ENCODE assay signal across 1 cellular context in the genomic region with DNA sequence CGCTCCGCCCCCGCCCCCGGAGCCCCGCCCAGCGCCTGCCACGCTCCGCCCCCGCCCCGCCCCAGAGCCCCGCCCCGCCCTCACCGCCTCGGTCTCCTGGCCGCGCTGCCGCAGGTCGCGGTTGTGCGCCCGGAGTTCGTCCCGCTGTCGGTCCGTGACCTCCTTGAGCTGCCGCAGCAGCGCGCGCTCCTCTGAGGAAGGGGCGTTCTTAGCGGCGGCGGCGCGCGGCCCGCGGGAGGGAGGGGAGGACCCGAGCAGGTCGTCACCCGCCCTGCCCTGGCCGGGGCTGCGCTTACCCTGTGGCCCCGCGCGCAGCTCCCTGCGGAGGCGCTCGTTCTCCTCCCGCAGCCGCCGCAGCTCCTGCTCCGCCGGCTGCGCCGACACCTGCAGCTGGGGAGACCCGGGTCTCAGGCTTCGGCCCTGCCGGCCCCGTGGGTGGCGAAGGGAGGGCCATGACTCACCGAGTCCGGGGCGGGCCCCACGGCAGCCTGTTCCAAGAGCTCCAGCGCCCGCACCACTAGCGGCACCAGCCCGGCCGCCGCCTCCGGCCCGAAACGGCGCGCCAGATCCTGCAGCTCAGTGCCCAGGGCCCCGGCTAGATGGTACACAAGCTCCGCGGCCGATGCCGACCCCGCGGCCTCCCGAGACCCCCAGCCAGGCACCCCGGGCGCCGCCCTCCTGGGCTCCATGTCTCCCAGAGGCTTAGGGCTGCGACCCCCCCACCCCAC.
TF ChIP-seq lines count a peak whose summit lies in the region.

No MANE protein-coding gene starts in this region.

TF ChIP-seq in HepG2, 621 proteins besides CTCF, POLR2A, EP300 and RAD21 (continued from another document and continues in another):
- TF ChIP-seq ZNF280D (CRISPR knock-in tag; IDR thresholded peaks at IDR 0.05), result no peak
- TF ChIP-seq TAF15 (IDR thresholded peaks at IDR 0.05; ENCODE audit: low read depth, low read length, poor library complexity, severe bottlenecking), result no peak
- TF ChIP-seq SOX5 (CRISPR knock-in tag; IDR thresholded peaks at IDR 0.05; ENCODE audit: borderline replicate concordance), result no peak
- TF ChIP-seq, protein P1, sequence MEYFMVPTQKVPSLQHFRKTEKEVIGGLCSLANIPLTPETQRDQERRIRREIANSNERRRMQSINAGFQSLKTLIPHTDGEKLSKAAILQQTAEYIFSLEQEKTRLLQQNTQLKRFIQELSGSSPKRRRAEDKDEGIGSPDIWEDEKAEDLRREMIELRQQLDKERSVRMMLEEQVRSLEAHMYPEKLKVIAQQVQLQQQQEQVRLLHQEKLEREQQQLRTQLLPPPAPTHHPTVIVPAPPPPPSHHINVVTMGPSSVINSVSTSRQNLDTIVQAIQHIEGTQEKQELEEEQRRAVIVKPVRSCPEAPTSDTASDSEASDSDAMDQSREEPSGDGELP (IDR thresholded peaks at IDR 0.05; ENCODE audit: borderline replicate concordance, low read depth), result no peak
- TF ChIP-seq GLI4 (CRISPR knock-in tag; IDR thresholded peaks at IDR 0.05; ENCODE audit: borderline replicate concordance), result peak; percentile 45; the same call in 1 of the 2 replicates
- TF ChIP-seq ZBTB1 (CRISPR knock-in tag; IDR thresholded peaks at IDR 0.05; ENCODE audit: borderline replicate concordance), result no peak
- TF ChIP-seq SCMH1 (CRISPR knock-in tag; IDR thresholded peaks at IDR 0.05; ENCODE audit: borderline replicate concordance), result no peak
- no peak for TF ChIP-seq FOXK1 (CRISPR knock-in tag; IDR thresholded peaks at IDR 0.05; ENCODE audit: borderline replicate concordance, low read depth)
- no peak for TF ChIP-seq REXO4 (CRISPR knock-in tag; IDR thresholded peaks at IDR 0.05; ENCODE audit: borderline replicate concordance)
- TF ChIP-seq YEATS2 (CRISPR knock-in tag; IDR thresholded peaks at IDR 0.05; ENCODE audit: borderline replicate concordance), result no peak
- no peak for TF ChIP-seq SMAD9 (CRISPR knock-in tag; IDR thresholded peaks at IDR 0.05)
- TF ChIP-seq, protein P2, sequence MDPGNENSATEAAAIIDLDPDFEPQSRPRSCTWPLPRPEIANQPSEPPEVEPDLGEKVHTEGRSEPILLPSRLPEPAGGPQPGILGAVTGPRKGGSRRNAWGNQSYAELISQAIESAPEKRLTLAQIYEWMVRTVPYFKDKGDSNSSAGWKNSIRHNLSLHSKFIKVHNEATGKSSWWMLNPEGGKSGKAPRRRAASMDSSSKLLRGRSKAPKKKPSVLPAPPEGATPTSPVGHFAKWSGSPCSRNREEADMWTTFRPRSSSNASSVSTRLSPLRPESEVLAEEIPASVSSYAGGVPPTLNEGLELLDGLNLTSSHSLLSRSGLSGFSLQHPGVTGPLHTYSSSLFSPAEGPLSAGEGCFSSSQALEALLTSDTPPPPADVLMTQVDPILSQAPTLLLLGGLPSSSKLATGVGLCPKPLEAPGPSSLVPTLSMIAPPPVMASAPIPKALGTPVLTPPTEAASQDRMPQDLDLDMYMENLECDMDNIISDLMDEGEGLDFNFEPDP (CRISPR knock-in tag; conservative IDR thresholded peaks at IDR 0.05), result no peak
- no peak for TF ChIP-seq ZNF512 (CRISPR knock-in tag; IDR thresholded peaks at IDR 0.05)
- TF ChIP-seq KAT7 (CRISPR knock-in tag; IDR thresholded peaks at IDR 0.05; ENCODE audit: borderline replicate concordance), result no peak
- no peak for TF ChIP-seq ZNF879 (CRISPR knock-in tag; IDR thresholded peaks at IDR 0.05)
- TF ChIP-seq, protein P3, sequence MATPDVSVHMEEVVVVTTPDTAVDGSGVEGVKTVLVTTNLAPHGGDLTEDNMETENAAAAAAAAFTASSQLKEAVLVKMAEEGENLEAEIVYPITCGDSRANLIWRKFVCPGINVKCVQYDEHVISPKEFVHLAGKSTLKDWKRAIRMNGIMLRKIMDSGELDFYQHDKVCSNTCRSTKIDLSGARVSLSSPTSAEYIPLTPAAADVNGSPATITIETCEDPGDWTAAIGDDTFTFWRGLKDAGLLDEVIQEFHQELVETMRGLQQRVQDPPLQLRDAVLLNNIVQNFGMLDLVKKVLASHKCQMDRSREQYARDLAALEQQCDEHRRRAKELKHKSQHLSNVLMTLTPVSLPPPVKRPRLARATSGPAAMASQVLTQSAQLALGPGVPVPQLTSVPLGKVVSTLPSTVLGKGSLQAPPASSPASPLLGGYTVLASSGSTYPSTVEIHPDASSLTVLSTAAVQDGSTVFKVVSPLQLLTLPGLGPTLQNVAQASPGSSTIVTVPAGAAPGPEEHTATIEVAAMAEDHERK (CRISPR knock-in tag; IDR thresholded peaks at IDR 0.05; ENCODE audit: low read depth), result no peak
- no peak for TF ChIP-seq ZNF160 (CRISPR knock-in tag; IDR thresholded peaks at IDR 0.05)
- no peak for TF ChIP-seq TEAD3 (CRISPR knock-in tag; optimal IDR thresholded peaks at IDR 0.05; ENCODE audit: borderline replicate concordance)
- TF ChIP-seq NR2F2 (IDR thresholded peaks at IDR 0.05; ENCODE audit: borderline replicate concordance, low read depth), result no peak
- TF ChIP-seq NONO (IDR thresholded peaks at IDR 0.05), result no peak
- TF ChIP-seq NONO (CRISPR knock-in tag; conservative IDR thresholded peaks at IDR 0.05), result peak; percentile 64; the same call in 1 of the 2 replicates
- peak; percentile 87 for TF ChIP-seq KLF12 (CRISPR knock-in tag; IDR thresholded peaks at IDR 0.05; ENCODE audit: borderline replicate concordance)
- TF ChIP-seq ZBTB7A (CRISPR knock-in tag; IDR thresholded peaks at IDR 0.05), result peak; percentile 46; the same call in 1 of the 2 replicates
- no peak for TF ChIP-seq ARNT (IDR thresholded peaks at IDR 0.05)
- no peak for TF ChIP-seq RELA (CRISPR knock-in tag; IDR thresholded peaks at IDR 0.05)
- no peak for TF ChIP-seq STAT5B (CRISPR knock-in tag; IDR thresholded peaks at IDR 0.05)
- 0 out of 2 replicates have a peak, but pooled peaks have one; percentile 8 for TF ChIP-seq TGIF2 (CRISPR knock-in tag; IDR thresholded peaks at IDR 0.05)
- no peak for TF ChIP-seq ZNF33B (CRISPR knock-in tag; IDR thresholded peaks at IDR 0.05)
- TF ChIP-seq NR2F6 (IDR thresholded peaks at IDR 0.05), result no peak
- TF ChIP-seq NR2F6 (CRISPR knock-in tag; IDR thresholded peaks at IDR 0.05), result 0 out of 2 replicates have a peak, but pooled peaks have one; percentile 9
- TF ChIP-seq MYNN (CRISPR knock-in tag; IDR thresholded peaks at IDR 0.05; ENCODE audit: low read depth), result no peak; the same call in 1 of the 2 replicates
- TF ChIP-seq TRIM24 (CRISPR knock-in tag; IDR thresholded peaks at IDR 0.05), result no peak
- no peak for TF ChIP-seq HNRNPL (IDR thresholded peaks at IDR 0.05; ENCODE audit: low read depth, low read length)
- no peak for TF ChIP-seq ZMAT3 (CRISPR knock-in tag; conservative IDR thresholded peaks at IDR 0.05)
- TF ChIP-seq ZNF331 (CRISPR knock-in tag; IDR thresholded peaks at IDR 0.05), result 0 out of 2 replicates have a peak, but pooled peaks have one; percentile 12
- peak; percentile 32 for TF ChIP-seq SRY (CRISPR knock-in tag; IDR thresholded peaks at IDR 0.05)
- TF ChIP-seq HNRNPUL1 (IDR thresholded peaks at IDR 0.05; ENCODE audit: low read depth, low read length), result no peak
- no peak for TF ChIP-seq AHDC1 (CRISPR knock-in tag; IDR thresholded peaks at IDR 0.05; ENCODE audit: borderline replicate concordance)
